ENCODE assay signal across 9 cellular contexts in genomic region chr3:111803123-111803593, GRCh38. TPM values are rescaled to one million over a fixed set of nuclear protein-coding genes. Genes with fewer than 3 reads are reported as not detected.
DNase-seq lines count a peak whose midpoint lies in the region; ATAC-seq and TF ChIP-seq lines count a peak whose summit lies in the region.
"Had no signal": no experiment of that assay in that cellular context is flagged by ENCODE, and none has a peak within 500 bp of the region (broad histone marks: within the 10 kb centered on the region; RNA-seq: fewer than 3 reads in every experiment).

No MANE protein-coding gene starts in this region.

- no peak overlapping the region for H3K4me3 Mint-ChIP-seq in CD4-positive, alpha-beta memory T cell
- H3K4me3 Mint-ChIP-seq: stimulated activated naive B cell treated with anti-CD40 and anti-IgM and Interleukin-4, amounts not matched to agents 10 μg/mL and 1 μg/mL and 100 μg/mL, for 72 hours had no signal

- H3K36me3 ChIP-seq in lower lobe of right lung (no peaks in the 10 kb centered on the region), tibial nerve (no peaks in the 10 kb centered on the region)
- H3K36me3 ChIP-seq in CD4-positive, alpha-beta memory T cell (ENCODE audit: insufficient read depth, low read length), result no peaks in the 10 kb centered on the region

- no peaks in the 10 kb centered on the region for H3K4me1 Mint-ChIP-seq in CD4-positive, alpha-beta memory T cell
- H3K4me1 Mint-ChIP-seq: stimulated activated naive B cell treated with anti-CD40 and anti-IgM and Interleukin-4, amounts not matched to agents 10 μg/mL and 1 μg/mL and 100 μg/mL, for 72 hours had no signal

- no peak overlapping the region for H3K4me3 ChIP-seq in coronary artery
- no peak overlapping the region for H3K4me3 ChIP-seq in lower lobe of right lung
- H3K4me3 ChIP-seq in tibial nerve, result no peak overlapping the region
- no peak overlapping the region for H3K4me3 ChIP-seq in CD4-positive, alpha-beta memory T cell (ENCODE audit: low read length in 2 of 2)

- CTCF ChIA-PET in CD4-positive, alpha-beta memory T cell (lab: Charles Lee; ENCODE audit: partially characterized antibody), result no interaction called here

- H3K4me1 ChIP-seq in lower lobe of right lung (peaks cover 28% of the 10 kb centered on the region), tibial nerve (peaks cover 0 to 40% (median 20%) of the 10 kb centered on the region in 4 donors)
- no peaks in the 10 kb centered on the region for H3K4me1 ChIP-seq in CD4-positive, alpha-beta memory T cell (ENCODE audit: insufficient read depth, low read length)

- H3K9me3 ChIP-seq in lower lobe of right lung (no peaks in the 10 kb centered on the region), tibial nerve (no peaks in the 10 kb centered on the region)
- H3K9me3 ChIP-seq in CD4-positive, alpha-beta memory T cell (ENCODE audit: control insufficient read depth in 1 of 2, low read length in 2 of 2), result no peaks in the 10 kb centered on the region

- peaks cover 0 to 2% (median 0%) of the 10 kb centered on the region in 8 donors for H3K9me3 Mint-ChIP-seq in CD4-positive, alpha-beta memory T cell

- ATAC-seq in lower lobe of right lung (peak; percentile 94 to 96), HG03571 (IDR thresholded peaks at IDR 0.05; ENCODE audit: unreplicated experiment) (no peak)
- ATAC-seq: stimulated activated naive B cell treated with anti-CD40 and anti-IgM and Interleukin-4, amounts not matched to agents 10 μg/mL and 1 μg/mL and 100 μg/mL, for 72 hours had no signal

- peak in 1 of 2 donors; percentile 72 for TF ChIP-seq EP300 in tibial nerve (IDR thresholded peaks at IDR 0.05)

- H3K36me3 Mint-ChIP-seq in CD4-positive, alpha-beta memory T cell, result no peaks in the 10 kb centered on the region

- TF ChIP-seq CTCF in coronary artery (IDR thresholded peaks at IDR 0.05) (no peak), lower lobe of right lung (IDR thresholded peaks at IDR 0.05) (no peak), tibial nerve (IDR thresholded peaks at IDR 0.05) (no peak)

- H3K27me3 ChIP-seq in lower lobe of right lung (ENCODE audit: low read depth), result no peaks in the 10 kb centered on the region
- no peaks in the 10 kb centered on the region for H3K27me3 ChIP-seq in tibial nerve
- H3K27me3 ChIP-seq in CD4-positive, alpha-beta memory T cell (ENCODE audit: insufficient read depth, low read length), result no peaks in the 10 kb centered on the region

- POLR2A ChIA-PET in CD4-positive, alpha-beta memory T cell (lab: Charles Lee; ENCODE audit: partially characterized antibody), result no interaction called here

- H3K27ac ChIP-seq in coronary artery, result peak overlapping the region; percentile 36 to 80
- H3K27ac ChIP-seq in lower lobe of right lung, result peak overlapping the region; percentile 73
- H3K27ac ChIP-seq in tibial nerve, result peak overlapping the region; percentile 41 to 91 (median 76)
- no peak overlapping the region for H3K27ac ChIP-seq in CD4-positive, alpha-beta memory T cell (ENCODE audit: low read depth, low read length)

- no peaks in the 10 kb centered on the region for H3K27me3 Mint-ChIP-seq in CD4-positive, alpha-beta memory T cell
- H3K27me3 Mint-ChIP-seq: stimulated activated naive B cell treated with anti-CD40 and anti-IgM and Interleukin-4, amounts not matched to agents 10 μg/mL and 1 μg/mL and 100 μg/mL, for 72 hours had no signal

- DNase-seq in HT1080 (ENCODE audit: low read depth), result peak; percentile 97
- DNase-seq in coronary artery (ENCODE audit: low spot score), result peak; percentile 94
- peak; percentile 60 for DNase-seq in lower lobe of right lung
- peak; percentile 69 to 80 for DNase-seq in tibial nerve (ENCODE audit: low spot score in 2 of 2)
- DNase-seq in activated T-cell treated with anti-CD3 and anti-CD28 coated beads, Interleukin-2, amount 50 U/mL, for 1 hour, result no peak
- no peak for DNase-seq in occipital lobe (lab: John Stamatoyannopoulos, UW)
- no peak for DNase-seq in CD4-positive, alpha-beta memory T cell
- DNase-seq: stimulated activated naive B cell treated with anti-CD40 and anti-IgM and Interleukin-4, amounts not matched to agents 10 μg/mL and 1 μg/mL and 100 μg/mL, for 72 hours had no signal

- no peak for TF ChIP-seq POLR2A in tibial nerve (IDR thresholded peaks at IDR 0.05)

- intact Hi-C loops in lower lobe of right lung (cut with DNase I), result no loop called here
- intact Hi-C loops in CD4-positive, alpha-beta memory T cell (cut with micrococcal nuclease), result no loop called here

- WGBS in tibial nerve, 2 donors, result 24 to 30% methylated on average over 4 of the region's 4 CpGs

- H3K27ac Mint-ChIP-seq in CD4-positive, alpha-beta memory T cell, result no peak overlapping the region
- H3K27ac Mint-ChIP-seq: stimulated activated naive B cell treated with anti-CD40 and anti-IgM and Interleukin-4, amounts not matched to agents 10 μg/mL and 1 μg/mL and 100 μg/mL, for 72 hours had no signal

RNA-seq across cellular contexts. Expression of gene PHLDB2, which starts 55.9 kb away (rescaled TPM):
- total RNA-seq in HT1080 (2014; rRNA removed; shearing (Covaris generic)), result 57.3 and 58.5 TPM in 2 replicates
- 56.8 and 73.4 TPM in 2 replicates for polyA plus RNA-seq in HT1080 (2015; cell fraction: cytosol; rRNA removed)
- polyA plus RNA-seq in HT1080 (2015; cell fraction: nucleus; rRNA removed), result 224 and 250 TPM in 2 replicates
- total RNA-seq in lower lobe of right lung, result 33.6 TPM
- total RNA-seq in tibial nerve, result 100 to 1,000 TPM in 1 of 4 donors, 10 to 100 TPM in 3; 81.6 to 171 (median 88.2) TPM
- 13.6 TPM for total RNA-seq in occipital lobe
- total RNA-seq in CD4-positive, alpha-beta memory T cell, result 1 to 10 TPM; 7.9 to 8.5 TPM
- polyA plus RNA-seq in CD4-positive, alpha-beta memory T cell, result 1 to 10 TPM; 2.8 to 7.7 TPM

Comparison
In these comparisons a context has a peak if more than half of its experiments do, and no peak if none do; other contexts are left out.
1. DNase-seq: peak in HT1080 (single experiment), coronary artery (single experiment), lower lobe of right lung (single experiment) and tibial nerve (2 of 2); none in activated T-cell treated with anti-CD3 and anti-CD28 coated beads, Interleukin-2, amount 50 U/mL, for 1 hour (single experiment), occipital lobe (single experiment) and CD4-positive, alpha-beta memory T cell (0 of 5).